ENCODE assay signal across 13 cellular contexts in the genomic region with DNA sequence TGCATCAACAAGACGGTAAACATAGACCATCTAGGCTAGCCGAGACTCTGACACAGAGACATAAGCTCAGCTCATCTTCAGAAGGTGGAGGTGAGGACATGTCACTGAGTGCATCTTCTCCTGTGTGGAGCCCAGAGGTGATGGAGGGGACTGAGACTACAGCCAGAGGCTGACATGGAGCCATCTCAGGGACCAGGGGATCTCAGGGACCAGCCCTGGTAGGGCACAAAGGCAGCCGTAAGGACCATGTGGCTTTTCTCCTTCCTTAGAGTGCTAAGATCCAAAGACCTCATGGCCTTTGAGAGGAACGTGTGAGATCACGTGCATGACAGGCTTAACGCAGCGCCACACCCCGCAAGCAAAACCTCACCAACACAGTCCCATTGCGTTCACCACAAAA.
DNase-seq lines count a peak whose midpoint lies in the region; ATAC-seq lines count a peak whose summit lies in the region.
"Had no signal": no experiment of that assay in that cellular context is flagged by ENCODE, and none has a peak within 500 bp of the region (broad histone marks: within the 10 kb centered on the region; RNA-seq: fewer than 3 reads in every experiment).

No MANE protein-coding gene starts in this region.

- peak; percentile 21 for ATAC-seq in sciatic nerve
- ATAC-seq: CD8-positive, alpha-beta T cell; GM12878 had no signal

- intact Hi-C loops in sciatic nerve (cut with DNase I) = loop anchor here (5.0 kb wide), 1 partner anchor 1488 kb away; no protein-coding TSS in a partner anchor

- DNase-seq in MV-4-11 (lab: John Stamatoyannopoulos, UW) = peak; percentile 48
- DNase-seq in islet precursor cell = peak; percentile 17
- DNase-seq in sciatic nerve (ENCODE audit: low spot score) = no peak
- no peak for DNase-seq in effector CD4-positive, alpha-beta T cell
- no peak for DNase-seq in activated T-cell treated with anti-CD3 and anti-CD28 coated beads for 4 hours
- DNase-seq in activated CD4-positive, CD25-positive, alpha-beta regulatory T cell (lab: John Stamatoyannopoulos, UW) = no peak
- DNase-seq: Calu3; CD8-positive, alpha-beta T cell; DMS 273 treated with DMSO at 0.1 percent for 48 hours; DMS53; DND-41; EL had no signal

Comparison
In these comparisons a context has a peak if more than half of its experiments do, and no peak if none do; other contexts are left out.
1. DNase-seq: peak in MV-4-11 (single experiment) and islet precursor cell (single experiment); none in sciatic nerve (single experiment), effector CD4-positive, alpha-beta T cell (single experiment), activated T-cell treated with anti-CD3 and anti-CD28 coated beads for 4 hours (single experiment) and activated CD4-positive, CD25-positive, alpha-beta regulatory T cell (0 of 4).